ENCODE assay signal across 1 cellular context in genomic region chr22:19173047-19174035, GRCh38.
TF ChIP-seq lines count a peak whose summit lies in the region.

No MANE protein-coding gene starts in this region.

TF ChIP-seq in K562, 482 proteins besides CTCF, POLR2A, EP300 and RAD21 (continues in another document):
- peak; percentile 71; the same call in 1 of the 2 replicates for TF ChIP-seq OTX1 (CRISPR knock-in tag; IDR thresholded peaks at IDR 0.05)
- no peak for TF ChIP-seq CHAMP1 (IDR thresholded peaks at IDR 0.05)
- no peak for TF ChIP-seq ZNF445 (CRISPR knock-in tag; IDR thresholded peaks at IDR 0.05; ENCODE audit: low read depth)
- no peak for TF ChIP-seq PBX2 (CRISPR knock-in tag; IDR thresholded peaks at IDR 0.05; ENCODE audit: low read depth)
- no peak for TF ChIP-seq PBX2 (tag; conservative IDR thresholded peaks at IDR 0.05; ENCODE audit: low read depth)
- TF ChIP-seq BRF1 (IDR thresholded peaks at IDR 0.05; ENCODE audit: borderline replicate concordance, extremely low read depth, insufficient read length), result no peak
- TF ChIP-seq ZNF197 (CRISPR knock-in tag; IDR thresholded peaks at IDR 0.05; ENCODE audit: low read depth), result no peak
- peak in 1 of 2 experiments; percentile 39; a peak in 1 of 4 replicates for TF ChIP-seq SRF (CRISPR knock-in tag; IDR thresholded peaks at IDR 0.05)
- no peak for TF ChIP-seq SMAD3 (CRISPR knock-in tag; conservative IDR thresholded peaks at IDR 0.05)
- TF ChIP-seq SMC3 (conservative IDR thresholded peaks at IDR 0.05; ENCODE audit: insufficient read depth, low read depth, low read length), result 0 out of 2 replicates have a peak, but pooled peaks have one; percentile 9
- no peak for TF ChIP-seq NCOA1 (IDR thresholded peaks at IDR 0.05; ENCODE audit: low read depth)
- TF ChIP-seq HDAC6 (IDR thresholded peaks at IDR 0.05; ENCODE audit: low read depth, low read length), result 0 out of 2 replicates have a peak, but pooled peaks have one; percentile 11
- TF ChIP-seq SIX5 (IDR thresholded peaks at IDR 0.05; ENCODE audit: borderline replicate concordance in 1 of 2, insufficient read depth in 1 of 2, low read depth in 1 of 2, low read length in 2 of 2), result 0 out of 4 replicates have a peak, but pooled peaks of 1 of the 2 experiments have one; percentile 7
- no peak for TF ChIP-seq ATF3 (IDR thresholded peaks at IDR 0.05)
- TF ChIP-seq ATF3 (CRISPR knock-in tag; conservative IDR thresholded peaks at IDR 0.05), result no peak
- TF ChIP-seq SAFB2 (IDR thresholded peaks at IDR 0.05; ENCODE audit: borderline replicate concordance, low read depth, low read length, severe bottlenecking), result no peak
- no peak for TF ChIP-seq ZBTB1 (CRISPR knock-in tag; IDR thresholded peaks at IDR 0.05; ENCODE audit: borderline replicate concordance, low read depth)
- TF ChIP-seq ZNF644 (tag; IDR thresholded peaks at IDR 0.05; ENCODE audit: low read depth), result no peak
- no peak for TF ChIP-seq DPF2 (IDR thresholded peaks at IDR 0.05)
- no peak for TF ChIP-seq PRMT5 (CRISPR knock-in tag; IDR thresholded peaks at IDR 0.05)
- TF ChIP-seq FOS (IDR thresholded peaks at IDR 0.05; ENCODE audit: extremely low read depth, insufficient read length), result no peak
- peak; percentile 81; the same call in 1 of the 2 replicates for TF ChIP-seq ZBTB26 (CRISPR knock-in tag; IDR thresholded peaks at IDR 0.05)
- TF ChIP-seq RBM25 (IDR thresholded peaks at IDR 0.05; ENCODE audit: low read depth, low read length, severe bottlenecking), result no peak
- TF ChIP-seq MLLT1 (IDR thresholded peaks at IDR 0.05), result no peak
- TF ChIP-seq ZNF695 (CRISPR knock-in tag; IDR thresholded peaks at IDR 0.05), result 0 out of 2 replicates have a peak, but pooled peaks have one; percentile 13
- TF ChIP-seq MGA (IDR thresholded peaks at IDR 0.05), result no peak
- TF ChIP-seq NFXL1 (CRISPR knock-in tag; IDR thresholded peaks at IDR 0.05), result no peak
- TF ChIP-seq TCF3 (CRISPR knock-in tag; IDR thresholded peaks at IDR 0.05), result no peak
- no peak for TF ChIP-seq ZBTB9 (CRISPR knock-in tag; IDR thresholded peaks at IDR 0.05)
- TF ChIP-seq STAG1 (CRISPR knock-in tag; IDR thresholded peaks at IDR 0.05; ENCODE audit: borderline replicate concordance), result no peak
- no peak for TF ChIP-seq SMAD2 (IDR thresholded peaks at IDR 0.05; ENCODE audit: low read depth, low read length)
- TF ChIP-seq SAP30 (IDR thresholded peaks at IDR 0.05; ENCODE audit: borderline replicate concordance, insufficient read depth, low read depth, low read length, poor library complexity, severe bottlenecking), result peak; percentile 61
- no peak for TF ChIP-seq HSF4 (CRISPR knock-in tag; IDR thresholded peaks at IDR 0.05; ENCODE audit: borderline replicate concordance)
- TF ChIP-seq CAMTA2 (CRISPR knock-in tag; conservative IDR thresholded peaks at IDR 0.05), result peak; percentile 66; the same call in 1 of the 2 replicates
- TF ChIP-seq ZNF785 (CRISPR knock-in tag; IDR thresholded peaks at IDR 0.05), result no peak
- TF ChIP-seq GABPB1 (CRISPR knock-in tag; IDR thresholded peaks at IDR 0.05), result no peak
